11 cellular contexts compared by ENCODE assay signal in genomic region chr14:70096866-70097265, GRCh38.
DNase-seq lines count a peak whose midpoint lies in the region; ATAC-seq and TF ChIP-seq lines count a peak whose summit lies in the region.
"Had no signal": no experiment of that assay in that cellular context is flagged by ENCODE, and none has a peak within 500 bp of the region (broad histone marks: within the 10 kb centered on the region; RNA-seq: fewer than 3 reads in every experiment).

No MANE protein-coding gene starts in this region.

- no peaks in the 10 kb centered on the region for H3K9me3 ChIP-seq in naive thymus-derived CD4-positive, alpha-beta T cell (ENCODE audit: control insufficient read depth in 2 of 3, low read length in 3 of 3)

- H3K27ac ChIP-seq in naive thymus-derived CD4-positive, alpha-beta T cell (ENCODE audit: low read depth, low read length) = no peak overlapping the region

- H3K27me3 ChIP-seq in naive thymus-derived CD4-positive, alpha-beta T cell (ENCODE audit: control insufficient read depth in 2 of 2, insufficient read depth in 2 of 2, low read length in 2 of 2) = peaks cover 0 to 5% of the 10 kb centered on the region in 2 donors

- H3K36me3 ChIP-seq in naive thymus-derived CD4-positive, alpha-beta T cell (ENCODE audit: control insufficient read depth in 2 of 3, insufficient read depth in 3 of 3, low read length in 3 of 3) = no peaks in the 10 kb centered on the region

- no peaks in the 10 kb centered on the region for H3K4me1 Mint-ChIP-seq in activated T-cell treated with anti-CD3 and anti-CD28 coated beads, Interleukin-2, amount 50 U/mL, for 72 hours (ENCODE audit: low read depth)
- H3K4me1 Mint-ChIP-seq in naive thymus-derived CD4-positive, alpha-beta T cell = peaks cover 0 to 2% (median 0%) of the 10 kb centered on the region in 7 donors
- no peaks in the 10 kb centered on the region for H3K4me1 Mint-ChIP-seq in naive thymus-derived CD8-positive, alpha-beta T cell

- no peak for ATAC-seq in activated T-cell treated with anti-CD3 and anti-CD28 coated beads, Interleukin-2, amount 50 U/mL, for 72 hours (replicated peaks in 1 of 2)
- no peak for ATAC-seq in naive thymus-derived CD4-positive, alpha-beta T cell
- no peak for ATAC-seq in naive thymus-derived CD8-positive, alpha-beta T cell

- DNase-seq in Daoy (ENCODE audit: low read depth) = peak; percentile 29
- peak; percentile 9 for DNase-seq in amniotic epithelial cell (ENCODE audit: low read depth)
- DNase-seq in left kidney (ENCODE audit: low read depth, low spot score) = peak; percentile 48
- no peak for DNase-seq in activated T-cell treated with anti-CD3 and anti-CD28 coated beads, Interleukin-2, amount 50 U/mL, for 72 hours
- DNase-seq in SW 1271 (lab: John Stamatoyannopoulos, UW) = no peak
- no peak for DNase-seq in naive thymus-derived CD4-positive, alpha-beta T cell
- DNase-seq in naive thymus-derived CD8-positive, alpha-beta T cell = no peak
- DNase-seq: activated gamma-delta T cell treated with Interleukin-2 at 50 U/mL for 16 hours, KG1, T-helper 2 cell had no signal

- TF ChIP-seq EP300 in Ishikawa (IDR thresholded peaks at IDR 0.05; ENCODE audit: borderline replicate concordance) = no peak

- no peaks in the 10 kb centered on the region for H3K36me3 Mint-ChIP-seq in activated T-cell treated with anti-CD3 and anti-CD28 coated beads, Interleukin-2, amount 50 U/mL, for 72 hours (ENCODE audit: insufficient read depth in 2 of 2)
- no peaks in the 10 kb centered on the region for H3K36me3 Mint-ChIP-seq in naive thymus-derived CD4-positive, alpha-beta T cell
- peaks cover 0 to 2% (median 0%) of the 10 kb centered on the region in 3 donors for H3K36me3 Mint-ChIP-seq in naive thymus-derived CD8-positive, alpha-beta T cell

- no peaks in the 10 kb centered on the region for H3K4me1 ChIP-seq in naive thymus-derived CD4-positive, alpha-beta T cell (ENCODE audit: control insufficient read depth in 2 of 2, insufficient read depth in 2 of 2, low read length in 2 of 2)

- peak; percentile 16; the same call in 1 of the 2 replicates for TF ChIP-seq RAD21 in Ishikawa (IDR thresholded peaks at IDR 0.05; ENCODE audit: low read depth)

- CTCF ChIA-PET in naive thymus-derived CD4-positive, alpha-beta T cell (lab: Charles Lee) = no interaction called here

- POLR2A ChIA-PET in naive thymus-derived CD4-positive, alpha-beta T cell (lab: Charles Lee) = no interaction called here
- POLR2A ChIA-PET in naive thymus-derived CD8-positive, alpha-beta T cell (lab: Charles Lee) = no interaction called here

- no peaks in the 10 kb centered on the region for H3K9me3 Mint-ChIP-seq in activated T-cell treated with anti-CD3 and anti-CD28 coated beads, Interleukin-2, amount 50 U/mL, for 72 hours
- H3K9me3 Mint-ChIP-seq in naive thymus-derived CD4-positive, alpha-beta T cell = peaks cover 0 to 6% (median 0%) of the 10 kb centered on the region in 11 donors
- peaks cover 0 to 1% (median 0%) of the 10 kb centered on the region in 9 donors for H3K9me3 Mint-ChIP-seq in naive thymus-derived CD8-positive, alpha-beta T cell

- no peak overlapping the region for H3K27ac Mint-ChIP-seq in activated T-cell treated with anti-CD3 and anti-CD28 coated beads, Interleukin-2, amount 50 U/mL, for 72 hours
- no peak overlapping the region for H3K27ac Mint-ChIP-seq in naive thymus-derived CD4-positive, alpha-beta T cell
- no peak overlapping the region for H3K27ac Mint-ChIP-seq in naive thymus-derived CD8-positive, alpha-beta T cell

- H3K4me3 ChIP-seq in naive thymus-derived CD4-positive, alpha-beta T cell (ENCODE audit: low read length) = no peak overlapping the region

- peaks cover 48% of the 10 kb centered on the region for H3K27me3 Mint-ChIP-seq in activated T-cell treated with anti-CD3 and anti-CD28 coated beads, Interleukin-2, amount 50 U/mL, for 72 hours (ENCODE audit: low read depth)
- H3K27me3 Mint-ChIP-seq in naive thymus-derived CD4-positive, alpha-beta T cell = peaks cover 26 to 56% (median 44%) of the 10 kb centered on the region in 5 donors
- peaks cover 24 to 69% (median 52%) of the 10 kb centered on the region in 5 donors for H3K27me3 Mint-ChIP-seq in naive thymus-derived CD8-positive, alpha-beta T cell

- intact Hi-C loops in naive thymus-derived CD4-positive, alpha-beta T cell (cut with micrococcal nuclease) = no loop called here

- no peak overlapping the region for H3K4me3 Mint-ChIP-seq in activated T-cell treated with anti-CD3 and anti-CD28 coated beads, Interleukin-2, amount 50 U/mL, for 72 hours
- no peak overlapping the region for H3K4me3 Mint-ChIP-seq in naive thymus-derived CD4-positive, alpha-beta T cell
- H3K4me3 Mint-ChIP-seq in naive thymus-derived CD8-positive, alpha-beta T cell = no peak overlapping the region

TF ChIP-seq in Ishikawa, 13 proteins besides CTCF, POLR2A, EP300 and RAD21:
- TF ChIP-seq FOXM1 (IDR thresholded peaks at IDR 0.05; ENCODE audit: borderline replicate concordance, low read depth) (no peak), EGR1 (IDR thresholded peaks at IDR 0.05) (no peak), REST (IDR thresholded peaks at IDR 0.05; ENCODE audit: low read depth) (no peak), TCF12 (IDR thresholded peaks at IDR 0.05; ENCODE audit: low read depth) (no peak), ZBTB7A (IDR thresholded peaks at IDR 0.05; ENCODE audit: low read depth) (no peak), MAX (IDR thresholded peaks at IDR 0.05) (no peak), USF1 (IDR thresholded peaks at IDR 0.05) (no peak), NFIC (IDR thresholded peaks at IDR 0.05) (no peak), TEAD4 (IDR thresholded peaks at IDR 0.05) (no peak), CEBPB (IDR thresholded peaks at IDR 0.05) (no peak), TAF1 (IDR thresholded peaks at IDR 0.05; ENCODE audit: low read depth) (no peak), CREB1 (IDR thresholded peaks at IDR 0.05; ENCODE audit: low read depth) (no peak), YY1 (IDR thresholded peaks at IDR 0.05; ENCODE audit: low read depth) (no peak)

Comparison
In these comparisons a context has a peak if more than half of its experiments do, and no peak if none do; other contexts are left out.
1. DNase-seq: peak in Daoy (single experiment), amniotic epithelial cell (single experiment) and left kidney (single experiment); none in activated T-cell treated with anti-CD3 and anti-CD28 coated beads, Interleukin-2, amount 50 U/mL, for 72 hours (0 of 2), SW 1271 (0 of 2), naive thymus-derived CD4-positive, alpha-beta T cell (0 of 9) and naive thymus-derived CD8-positive, alpha-beta T cell (0 of 10).